13 cellular contexts compared by ENCODE assay signal in genomic region chr10:46526682-46527038, GRCh38. TPM values are rescaled to one million over a fixed set of nuclear protein-coding genes. Genes with fewer than 3 reads are reported as not detected.
DNase-seq lines count a peak whose midpoint lies in the region; ATAC-seq, FAIRE-seq and TF ChIP-seq lines count a peak whose summit lies in the region.
"Had no signal": no experiment of that assay in that cellular context is flagged by ENCODE, and none has a peak within 500 bp of the region (broad histone marks: within the 10 kb centered on the region; RNA-seq: fewer than 3 reads in every experiment).

No MANE protein-coding gene starts in this region.

- intact Hi-C loops in posterior vena cava (cut with DNase I) = no loop called here

- no peak overlapping the region for H3K27ac ChIP-seq in SK-N-SH (ENCODE audit: low read depth in 2 of 2, low read length in 1 of 2)
- H3K27ac ChIP-seq: WERI-Rb-1 had no signal

- TF ChIP-seq CTCF in SK-N-SH (IDR thresholded peaks at IDR 0.05) (no peak), epithelial cell of esophagus (IDR thresholded peaks at IDR 0.05; ENCODE audit: insufficient read depth, low read depth, low read length, missing control alignments) (no peak)

- no peaks in the 10 kb centered on the region for H3K9me3 ChIP-seq in SK-N-SH

- CTCF ChIA-PET in SK-N-SH (lab: Yijun Ruan, JAX) = interaction anchor here (1.9 kb wide), 1 partner anchor 13 kb away, joined by 14 read pairs; no protein-coding TSS in a partner anchor

- H3K4me1 ChIP-seq in SK-N-SH (ENCODE audit: control insufficient read depth in 1 of 2, insufficient read depth in 2 of 2, low read depth in 1 of 2, low read length in 1 of 2) = peaks cover 15 to 21% of the 10 kb centered on the region in 2 experiments; a peak in 3 of 4 replicates

- no peak for TF ChIP-seq EP300 in SK-N-SH (IDR thresholded peaks at IDR 0.05; ENCODE audit: borderline replicate concordance in 1 of 2, low read depth in 1 of 2, low read length in 1 of 2)

- DNase-seq in SK-N-SH (peak; percentile 45), HTR-8/SVneo (ENCODE audit: insufficient read length, low spot score) (peak; percentile 60), epithelial cell of esophagus (ENCODE audit: low read depth) (peak; percentile 43), posterior vena cava (ENCODE audit: low spot score) (peak; percentile 79), HCEC 1CT (no peak), NCI-H510A treated with DMSO at 0.1 percent for 48 hours (lab: John Stamatoyannopoulos, UW) (no peak)
- DNase-seq: hippocampal formation; NCI-H146; stimulated activated naive CD4-positive, alpha-beta T cell treated with Interleukin-2 at 50 U/mL for 16 hours; WERI-Rb-1 had no signal

- no peaks in the 10 kb centered on the region for H3K36me3 ChIP-seq in SK-N-SH (replicated peaks in 1 of 2; ENCODE audit: control insufficient read depth in 1 of 2, insufficient read depth in 2 of 2, low read length in 1 of 2)
- H3K36me3 ChIP-seq: WERI-Rb-1 had no signal

- TF ChIP-seq RAD21 in SK-N-SH (IDR thresholded peaks at IDR 0.05; ENCODE audit: low read length) = no peak

- no peaks in the 10 kb centered on the region for H3K27me3 ChIP-seq in SK-N-SH (ENCODE audit: insufficient read depth)

- POLR2A ChIA-PET in SK-N-SH (lab: Yijun Ruan, JAX) = no interaction called here

- no peak overlapping the region for H2AFZ ChIP-seq in SK-N-SH (ENCODE audit: low read depth)

- no peaks in the 10 kb centered on the region for H4K20me1 ChIP-seq in SK-N-SH (ENCODE audit: insufficient read depth)

- H3K9me2 ChIP-seq in SK-N-SH = no peaks in the 10 kb centered on the region

- H3F3A ChIP-seq in SK-N-SH (replicated peaks; ENCODE audit: insufficient read depth) = peaks cover 14% of the 10 kb centered on the region

- ATAC-seq in SK-N-SH treated with all-trans-retinoic acid at 6 μM for 48 hours (no peak), GM19023 (IDR thresholded peaks at IDR 0.05; ENCODE audit: unreplicated experiment) (no peak)

- H3K4me3 ChIP-seq in SK-N-SH (ENCODE audit: low read depth in 2 of 2, low read length in 1 of 2) = no peak overlapping the region
- H3K4me3 ChIP-seq in epithelial cell of esophagus (ENCODE audit: low read length) = no peak overlapping the region

- H3K9ac ChIP-seq in SK-N-SH = no peak overlapping the region

- H3K4me2 ChIP-seq in SK-N-SH = no peak overlapping the region

- no peaks in the 10 kb centered on the region for H3K79me2 ChIP-seq in SK-N-SH (ENCODE audit: insufficient read depth)

- WGBS in SK-N-SH (ENCODE audit: low lambda C conversion rate) = 67% methylated on average over 7 of the region's 7 CpGs

- FAIRE-seq in HTR-8/SVneo (lab: Jason Lieb, UNC) = no peak

TF ChIP-seq in SK-N-SH, 30 proteins besides CTCF, POLR2A, EP300 and RAD21:
- TF ChIP-seq RXRA (IDR thresholded peaks at IDR 0.05; ENCODE audit: borderline replicate concordance, low read depth) = no peak

TF ChIP-seq in SK-N-SH treated with all-trans-retinoic acid at 6 μM for 48 hours, 23 proteins besides CTCF, POLR2A, EP300 and RAD21:
- TF ChIP-seq ZFP3 (CRISPR knock-in tag; IDR thresholded peaks at IDR 0.05) (no peak), GLIS3 (CRISPR knock-in tag; IDR thresholded peaks at IDR 0.05) (no peak), BACH2 (CRISPR knock-in tag; IDR thresholded peaks at IDR 0.05; ENCODE audit: borderline replicate concordance) (no peak), POU6F1 (CRISPR knock-in tag; IDR thresholded peaks at IDR 0.05; ENCODE audit: borderline replicate concordance, low read depth) (no peak), CREB5 (CRISPR knock-in tag; IDR thresholded peaks at IDR 0.05; ENCODE audit: low read depth) (no peak), ZNF70 (CRISPR knock-in tag; IDR thresholded peaks at IDR 0.05) (no peak), TCF4 (CRISPR knock-in tag; IDR thresholded peaks at IDR 0.05; ENCODE audit: borderline replicate concordance) (no peak), TOX (CRISPR knock-in tag; IDR thresholded peaks at IDR 0.05; ENCODE audit: borderline replicate concordance) (no peak), ESRRG (CRISPR knock-in tag; IDR thresholded peaks at IDR 0.05) (no peak), CSDC2 (CRISPR knock-in tag; IDR thresholded peaks at IDR 0.05) (no peak), ZNF8 (CRISPR knock-in tag; IDR thresholded peaks at IDR 0.05) (no peak), PATZ1 (CRISPR knock-in tag; IDR thresholded peaks at IDR 0.05; ENCODE audit: borderline replicate concordance) (no peak), TSHZ2 (CRISPR knock-in tag; IDR thresholded peaks at IDR 0.05) (no peak), RARB (CRISPR knock-in tag; IDR thresholded peaks at IDR 0.05) (no peak), ARNTL (CRISPR knock-in tag; IDR thresholded peaks at IDR 0.05; ENCODE audit: borderline replicate concordance, low read depth) (no peak)

RNA-seq across cellular contexts. Expression of gene GPRIN2, which starts 29.8 kb away (rescaled TPM):
- polyA plus RNA-seq in SK-N-SH (2012; rRNA removed) = 0.03 TPM in 1 of 2 replicates, not detected in the other
- polyA plus RNA-seq in SK-N-SH (2012; cell fraction: cytosol; rRNA removed) = 0.01 TPM in 1 of 2 replicates, not detected in the other
- polyA plus RNA-seq in SK-N-SH (2012; cell fraction: nucleus; rRNA removed) = 0.06 and 0.13 TPM in 2 replicates
- total RNA-seq in posterior vena cava = not detected
- polyA plus RNA-seq: AG04450 had no signal

RNA-seq across cellular contexts. Expression of gene SYT15, which starts 52.3 kb away (rescaled TPM):
- 0.07 and 0.11 TPM in 2 replicates for polyA plus RNA-seq in SK-N-SH (2012; rRNA removed)
- 0.05 and 0.09 TPM in 2 replicates for polyA plus RNA-seq in SK-N-SH (2012; cell fraction: cytosol; rRNA removed)
- 0.21 and 0.44 TPM in 2 replicates for polyA plus RNA-seq in SK-N-SH (2012; cell fraction: nucleus; rRNA removed)
- total RNA-seq in posterior vena cava = 1 to 10 TPM; 5.9 to 6.8 TPM

Comparison
In these comparisons a context has a peak if more than half of its experiments do, and no peak if none do; other contexts are left out.
1. DNase-seq: peak in SK-N-SH (single experiment), HTR-8/SVneo (single experiment), epithelial cell of esophagus (single experiment) and posterior vena cava (single experiment); none in HCEC 1CT (single experiment) and NCI-H510A treated with DMSO at 0.1 percent for 48 hours (single experiment).